ENCODE assay signal across 19 cellular contexts in genomic region chr1:214318956-214319355, GRCh38.
"Had no signal": no experiment of that assay in that cellular context is flagged by ENCODE, and none has a peak within 500 bp of the region (broad histone marks: within the 10 kb centered on the region; RNA-seq: fewer than 3 reads in every experiment).

No MANE protein-coding gene starts in this region.

- H3K4me1 Mint-ChIP-seq: activated naive CD8-positive, alpha-beta T cell treated with anti-CD3 and anti-CD28 coated beads for 36 hours; central memory CD8-positive, alpha-beta T cell; immature natural killer cell had no signal

- DNase-seq: activated CD4-positive, alpha-beta memory T cell treated with anti-CD3 and anti-CD28 coated beads for 36 hours; activated CD4-positive, alpha-beta T cell treated with anti-CD3 and anti-CD28 coated beads for 1 hour; activated naive CD4-positive, alpha-beta T cell; activated naive CD8-positive, alpha-beta T cell treated with anti-CD3 and anti-CD28 coated beads for 36 hours; activated T-cell treated with anti-CD3 and anti-CD28 coated beads for 4 hours; body of pancreas; immature natural killer cell; lower lobe of right lung; sigmoid colon; stimulated activated CD4-positive, alpha-beta T cell treated with anti-CD3 and anti-CD28 coated beads, Interleukin-12 subunit alpha, Interleukin-12 subunit beta, amount 100 ng/mL, for 4 hours; stimulated activated CD4-positive, alpha-beta T cell treated with anti-CD3 and anti-CD28 coated beads, Interleukin-1b, Interleukin-23, amount 100 ng/mL, for 48 hours; stimulated activated CD8-positive, alpha-beta memory T cell treated with anti-CD3 and anti-CD28 coated beads, Interleukin-4, amount 100 ng/mL, for 48 hours; stimulated activated naive CD4-positive, alpha-beta T cell treated with Interleukin-2 at 50 U/mL for 16 hours; T-helper 2 cell; thyroid gland; WERI-Rb-1 had no signal

- H3K4me1 ChIP-seq: body of pancreas, lower lobe of right lung, sigmoid colon, thyroid gland had no signal

- H3K27me3 ChIP-seq: body of pancreas, sigmoid colon, thyroid gland had no signal

- H3K27ac Mint-ChIP-seq: activated CD4-positive, alpha-beta memory T cell treated with anti-CD3 and anti-CD28 coated beads for 36 hours; activated naive CD8-positive, alpha-beta T cell treated with anti-CD3 and anti-CD28 coated beads for 36 hours; immature natural killer cell had no signal

- H3K4me3 ChIP-seq: body of pancreas, coronary artery, lower lobe of right lung, sigmoid colon, thyroid gland had no signal

- H3K27ac ChIP-seq: body of pancreas, coronary artery, lower lobe of right lung, sigmoid colon, thyroid gland, WERI-Rb-1 had no signal

- H3K4me3 Mint-ChIP-seq: activated CD4-positive, alpha-beta memory T cell treated with anti-CD3 and anti-CD28 coated beads for 36 hours; activated naive CD8-positive, alpha-beta T cell treated with anti-CD3 and anti-CD28 coated beads for 36 hours; central memory CD8-positive, alpha-beta T cell; immature natural killer cell had no signal

- H3K9me3 ChIP-seq: body of pancreas, lower lobe of right lung, sigmoid colon, thyroid gland had no signal

- H3K27me3 Mint-ChIP-seq: activated CD4-positive, alpha-beta memory T cell treated with anti-CD3 and anti-CD28 coated beads for 36 hours; activated naive CD8-positive, alpha-beta T cell treated with anti-CD3 and anti-CD28 coated beads for 36 hours; central memory CD8-positive, alpha-beta T cell had no signal

- H3K9me3 Mint-ChIP-seq: activated CD4-positive, alpha-beta memory T cell treated with anti-CD3 and anti-CD28 coated beads for 36 hours; activated naive CD8-positive, alpha-beta T cell treated with anti-CD3 and anti-CD28 coated beads for 36 hours; central memory CD8-positive, alpha-beta T cell; immature natural killer cell; nephron had no signal
